In genomic region chr10:132592790-132593788, GRCh38 we compare ENCODE assay signal across 8 cellular contexts. TPM values are rescaled to one million over a fixed set of nuclear protein-coding genes. Genes with fewer than 3 reads are reported as not detected.
DNase-seq lines count a peak whose midpoint lies in the region; ATAC-seq and TF ChIP-seq lines count a peak whose summit lies in the region.

No MANE protein-coding gene starts in this region.

- no peak for TF ChIP-seq POLR2A in breast epithelium (IDR thresholded peaks at IDR 0.05)

- no peak for DNase-seq in T-helper 17 cell
- peak in 3 of 10 donors; percentile 24 to 56 (median 38) for DNase-seq in naive thymus-derived CD8-positive, alpha-beta T cell
- DNase-seq in GOT3 (lab: John Stamatoyannopoulos, UW), result no peak
- DNase-seq in breast epithelium (ENCODE audit: low spot score in 2 of 2), result no peak
- DNase-seq in EL, result no peak
- DNase-seq in stimulated activated CD4-positive, alpha-beta T cell treated with anti-CD3 and anti-CD28 coated beads, Interleukin-12 subunit alpha, Interleukin-12 subunit beta, amount 100 ng/mL, for 4 hours, result no peak

- peak overlapping the region; percentile 73 for H3K4me3 Mint-ChIP-seq in T-helper 17 cell
- H3K4me3 Mint-ChIP-seq in naive thymus-derived CD8-positive, alpha-beta T cell, result peak overlapping the region in 9 of 10 donors; percentile 49 to 80 (median 66)

- no peaks in the 10 kb centered on the region for H3K27me3 Mint-ChIP-seq in T-helper 17 cell
- no peaks in the 10 kb centered on the region for H3K27me3 Mint-ChIP-seq in naive thymus-derived CD8-positive, alpha-beta T cell

- peaks cover 48% of the 10 kb centered on the region for H3K4me1 Mint-ChIP-seq in T-helper 17 cell
- H3K4me1 Mint-ChIP-seq in naive thymus-derived CD8-positive, alpha-beta T cell, result peaks cover 43 to 87% (median 77%) of the 10 kb centered on the region in 4 donors

- intact Hi-C loops in breast epithelium (cut with DNase I; ENCODE audit: low total_unique reads), result no loop called here

- H3K9me3 Mint-ChIP-seq in naive thymus-derived CD8-positive, alpha-beta T cell, result peaks cover 0 to 3% (median 0%) of the 10 kb centered on the region in 9 donors

- H3K9me3 ChIP-seq in T-helper 17 cell (ENCODE audit: control insufficient read depth, low read length, poor library complexity, severe bottlenecking), result no peaks in the 10 kb centered on the region
- no peaks in the 10 kb centered on the region for H3K9me3 ChIP-seq in breast epithelium

- no peaks in the 10 kb centered on the region for H3K27me3 ChIP-seq in breast epithelium

- H3K4me1 ChIP-seq in breast epithelium, result no peaks in the 10 kb centered on the region

- peak; percentile 50 for ATAC-seq in GM18873 (IDR thresholded peaks at IDR 0.05; ENCODE audit: low FRiP score, unreplicated experiment)
- ATAC-seq in HG02642 (IDR thresholded peaks at IDR 0.05; ENCODE audit: poor library complexity, unreplicated experiment), result peak; percentile 62
- ATAC-seq in T-helper 17 cell, result peak; percentile 61
- peak; percentile 73 for ATAC-seq in naive thymus-derived CD8-positive, alpha-beta T cell

- POLR2A ChIA-PET in naive thymus-derived CD8-positive, alpha-beta T cell (lab: Charles Lee), result no interaction called here

- no peaks in the 10 kb centered on the region for H3K36me3 Mint-ChIP-seq in T-helper 17 cell (ENCODE audit: low read depth)
- no peaks in the 10 kb centered on the region for H3K36me3 Mint-ChIP-seq in naive thymus-derived CD8-positive, alpha-beta T cell

- peak overlapping the region; percentile 62 for H3K27ac Mint-ChIP-seq in T-helper 17 cell
- peak overlapping the region; percentile 25 to 85 (median 68) for H3K27ac Mint-ChIP-seq in naive thymus-derived CD8-positive, alpha-beta T cell

- no peak for TF ChIP-seq CTCF in breast epithelium (IDR thresholded peaks at IDR 0.05)

- no peak overlapping the region for H3K4me3 ChIP-seq in breast epithelium

- no peaks in the 10 kb centered on the region for H3K36me3 ChIP-seq in breast epithelium

- H3K27ac ChIP-seq in breast epithelium, result no peak overlapping the region

RNA-seq across cellular contexts. Expression of gene INPP5A, which starts 55.5 kb away (rescaled TPM):
- total RNA-seq in T-helper 17 cell (10 to 100 TPM; 17.6 to 24.7 TPM), breast epithelium (10 to 100 TPM; 26.6 to 50.6 (median 38.7) TPM)
- total RNA-seq in naive thymus-derived CD8-positive, alpha-beta T cell, result 10 to 100 TPM; 30.4 to 33.7 TPM
- polyA plus RNA-seq in naive thymus-derived CD8-positive, alpha-beta T cell, result 1 to 10 TPM in 2 of 3 donors, under 1 TPM in 1; 0.51 to 3.9 (median 1.1) TPM
